15 cellular contexts compared by ENCODE assay signal in genomic region chr15:61856295-61856694, GRCh38.
DNase-seq lines count a peak whose midpoint lies in the region; ATAC-seq and TF ChIP-seq lines count a peak whose summit lies in the region.
"Had no signal": no experiment of that assay in that cellular context is flagged by ENCODE, and none has a peak within 500 bp of the region (broad histone marks: within the 10 kb centered on the region; RNA-seq: fewer than 3 reads in every experiment).

No MANE protein-coding gene starts in this region.

- no peak for ATAC-seq in CD4-positive, CD25-positive, alpha-beta regulatory T cell (ENCODE audit: low read depth in 2 of 2)
- no peak for ATAC-seq in activated B cell treated with CpG ODN at 0.5 μM for 24 hours (ENCODE audit: low read depth)
- no peak for ATAC-seq in HG03025 (IDR thresholded peaks at IDR 0.05; ENCODE audit: low FRiP score, unreplicated experiment)
- ATAC-seq: GM23338 had no signal

- H3K27me3 ChIP-seq in CD4-positive, CD25-positive, alpha-beta regulatory T cell (ENCODE audit: control insufficient read depth, insufficient read depth, low read length): no peaks in the 10 kb centered on the region
- H3K27me3 ChIP-seq: BLaER1 had no signal

- H3K27me3 Mint-ChIP-seq in CD4-positive, CD25-positive, alpha-beta regulatory T cell: no peaks in the 10 kb centered on the region
- no peaks in the 10 kb centered on the region for H3K27me3 Mint-ChIP-seq in activated B cell treated with CpG ODN at 0.5 μM for 24 hours

- peaks cover 8% of the 10 kb centered on the region for H3K36me3 Mint-ChIP-seq in CD4-positive, CD25-positive, alpha-beta regulatory T cell
- H3K36me3 Mint-ChIP-seq in activated B cell treated with CpG ODN at 0.5 μM for 24 hours (ENCODE audit: low read depth): peaks cover 36% of the 10 kb centered on the region

- DNase-seq in AG10803 (ENCODE audit: low read depth) (no peak), activated B cell treated with CpG ODN at 0.5 μM for 24 hours (no peak), foreskin fibroblast (no peak), occipital lobe (lab: John Stamatoyannopoulos, UW) (no peak), caudate nucleus (lab: John Stamatoyannopoulos, UW) (no peak)
- DNase-seq in CD4-positive, CD25-positive, alpha-beta regulatory T cell: peak in 2 of 3 donors; percentile 17 to 28
- DNase-seq in activated CD4-positive, alpha-beta T cell treated with anti-CD3 and anti-CD28 coated beads for 1 hour: no peak
- DNase-seq: ACHN, Caco-2, DMS79, NCI-H226, NCI-H526 had no signal

- TF ChIP-seq CTCF in AG10803 (conservative IDR thresholded peaks at IDR 0.05; ENCODE audit: low read length): peak; percentile 10; the same call in 1 of the 2 replicates
- TF ChIP-seq CTCF in activated B cell treated with CpG ODN at 0.5 μM for 24 hours (IDR thresholded peaks at IDR 0.05): no peak
- peak; percentile 3 for TF ChIP-seq CTCF in foreskin fibroblast (IDR thresholded peaks at IDR 0.05; ENCODE audit: low read depth, low read length)

- H3K4me3 Mint-ChIP-seq in CD4-positive, CD25-positive, alpha-beta regulatory T cell: peak overlapping the region in 2 of 4 donors; percentile 36 to 64
- no peak overlapping the region for H3K4me3 Mint-ChIP-seq in activated B cell treated with CpG ODN at 0.5 μM for 24 hours
- H3K4me3 Mint-ChIP-seq: GM23338 had no signal

- H3K4me1 ChIP-seq in CD4-positive, CD25-positive, alpha-beta regulatory T cell (ENCODE audit: control insufficient read depth, insufficient read depth, low read length, poor library complexity, severe bottlenecking): peaks cover 15% of the 10 kb centered on the region
- H3K4me1 ChIP-seq: Caco-2 had no signal

- peaks cover 24% of the 10 kb centered on the region for H3K36me3 ChIP-seq in CD4-positive, CD25-positive, alpha-beta regulatory T cell (ENCODE audit: control insufficient read depth, insufficient read depth, low read length)

- no peaks in the 10 kb centered on the region for H3K9me3 Mint-ChIP-seq in CD4-positive, CD25-positive, alpha-beta regulatory T cell
- no peaks in the 10 kb centered on the region for H3K9me3 Mint-ChIP-seq in activated B cell treated with CpG ODN at 0.5 μM for 24 hours
- H3K9me3 Mint-ChIP-seq: GM23338 had no signal

- H3K4me1 Mint-ChIP-seq in CD4-positive, CD25-positive, alpha-beta regulatory T cell: peaks cover 0 to 13% (median 7%) of the 10 kb centered on the region in 4 donors
- H3K4me1 Mint-ChIP-seq in activated B cell treated with CpG ODN at 0.5 μM for 24 hours: peaks cover 4% of the 10 kb centered on the region
- H3K4me1 Mint-ChIP-seq: GM23338 had no signal

- H3K27ac Mint-ChIP-seq in CD4-positive, CD25-positive, alpha-beta regulatory T cell: peak overlapping the region in 2 of 3 donors; percentile 53 to 70
- peak overlapping the region; percentile 15 for H3K27ac Mint-ChIP-seq in activated B cell treated with CpG ODN at 0.5 μM for 24 hours
- H3K27ac Mint-ChIP-seq: GM23338 had no signal

- CTCF ChIA-PET in activated B cell treated with CpG ODN at 0.5 μM for 24 hours (lab: Charles Lee): no interaction called here

- intact Hi-C loops in activated B cell treated with CpG ODN at 0.5 μM for 24 hours (cut with micrococcal nuclease): no loop called here

- POLR2A ChIA-PET in activated B cell treated with CpG ODN at 0.5 μM for 24 hours (lab: Charles Lee): no interaction called here

- no peak overlapping the region for H3K4me3 ChIP-seq in AG10803 (ENCODE audit: low read length)
- H3K4me3 ChIP-seq in CD4-positive, CD25-positive, alpha-beta regulatory T cell (ENCODE audit: low read depth, low read length): peak overlapping the region; percentile 98
- H3K4me3 ChIP-seq in foreskin fibroblast (ENCODE audit: low read depth in 1 of 2, low read length in 2 of 2): no peak overlapping the region
- H3K4me3 ChIP-seq: BLaER1, GM23338 had no signal

- no peaks in the 10 kb centered on the region for H3K9me3 ChIP-seq in CD4-positive, CD25-positive, alpha-beta regulatory T cell (ENCODE audit: control insufficient read depth in 2 of 2, low read length in 2 of 2)
- H3K9me3 ChIP-seq: BLaER1, Caco-2 had no signal

- no peak overlapping the region for H3K27ac ChIP-seq in CD4-positive, CD25-positive, alpha-beta regulatory T cell (ENCODE audit: insufficient read depth, low read length, poor library complexity, severe bottlenecking)
- no peak overlapping the region for H3K27ac ChIP-seq in caudate nucleus (ENCODE audit: low read depth, low read length)
- H3K27ac ChIP-seq: BLaER1 had no signal

Comparison
In these comparisons a context has a peak if more than half of its experiments do, and no peak if none do; other contexts are left out.
1. DNase-seq: peak in CD4-positive, CD25-positive, alpha-beta regulatory T cell (2 of 3); none in AG10803 (single experiment), activated B cell treated with CpG ODN at 0.5 μM for 24 hours (single experiment), foreskin fibroblast (0 of 2), occipital lobe (single experiment), caudate nucleus (0 of 61) and activated CD4-positive, alpha-beta T cell treated with anti-CD3 and anti-CD28 coated beads for 1 hour (single experiment).